In genomic region chr21:16709866-16710550, GRCh38 we compare ENCODE assay signal across 1 cellular context.
TF ChIP-seq lines count a peak whose summit lies in the region.

No MANE protein-coding gene starts in this region.

TF ChIP-seq in GM23338, 12 proteins besides CTCF, POLR2A, EP300 and RAD21 (continued from another document):
- TF ChIP-seq ZNF462 (CRISPR knock-in tag; IDR thresholded peaks at IDR 0.05) = no peak
TF ChIP-seq in GM23338: peak in this region for 0.
